Comparison of ENCODE assay signal across 24 cellular contexts in genomic region chr5:126348855-126349635, GRCh38.
DNase-seq lines count a peak whose midpoint lies in the region; ATAC-seq, FAIRE-seq and TF ChIP-seq lines count a peak whose summit lies in the region.
"Had no signal": no experiment of that assay in that cellular context is flagged by ENCODE, and none has a peak within 500 bp of the region (broad histone marks: within the 10 kb centered on the region; RNA-seq: fewer than 3 reads in every experiment).

No MANE protein-coding gene starts in this region.

- in situ Hi-C loops in HAP-1 (cut with MboI; ENCODE audit: low sequenced_read_pairs): no loop called here

- TF ChIP-seq CTCF in endothelial cell of umbilical vein (IDR thresholded peaks at IDR 0.05; ENCODE audit: extremely low read depth in 1 of 2, insufficient read depth in 1 of 2, low read depth in 1 of 2, low read length in 2 of 2) (no peak), nephron progenitor cell (IDR thresholded peaks at IDR 0.05) (no peak)

- peak; percentile 62 to 91 for DNase-seq in HAP-1 (ENCODE audit: low spot score in 2 of 2)
- DNase-seq in NCI-H345 treated with DMSO at 0.1 percent for 48 hours (lab: John Stamatoyannopoulos, UW; ENCODE audit: unreplicated experiment): peak; percentile 92
- peak; percentile 58 for DNase-seq in endothelial cell of umbilical vein (ENCODE audit: low read depth, low spot score)
- DNase-seq in nephron progenitor cell: no peak
- DNase-seq in SW 1271 (lab: John Stamatoyannopoulos, UW): no peak
- DNase-seq in hypothalamus (lab: John Stamatoyannopoulos, UW): no peak
- DNase-seq: activated CD8-positive, alpha-beta T cell treated with anti-CD3 and anti-CD28 coated beads for 36 hours; activated T-cell treated with anti-CD3 and anti-CD28 coated beads, Interleukin-2, amount 50 U/mL, for 4 hours; Calu3; dorsolateral prefrontal cortex; GDM1; left cardiac atrium; NCI-H2107; small intestine; T-helper 1 cell; WERI-Rb-1 had no signal

- ATAC-seq in HG03565 (IDR thresholded peaks at IDR 0.05; ENCODE audit: unreplicated experiment): no peak
- ATAC-seq: activated CD8-positive, alpha-beta T cell treated with anti-CD3 and anti-CD28 coated beads for 36 hours; activated T-cell treated with anti-CD3 and anti-CD28 coated beads, Interleukin-2, amount 50 U/mL, for 4 hours; esophagus mucosa; GM12878; left cardiac atrium had no signal

- no peaks in the 10 kb centered on the region for H3K9me3 Mint-ChIP-seq in nephron progenitor cell
- H3K9me3 Mint-ChIP-seq: activated CD8-positive, alpha-beta T cell treated with anti-CD3 and anti-CD28 coated beads for 36 hours; activated naive CD4-positive, alpha-beta T cell treated with anti-CD3 and anti-CD28 coated beads, Interleukin-2, amount 50 U/mL, for 24 hours; activated T-cell treated with anti-CD3 and anti-CD28 coated beads, Interleukin-2, amount 50 U/mL, for 4 hours had no signal

- TF ChIP-seq POLR2A in endothelial cell of umbilical vein (IDR thresholded peaks at IDR 0.05; ENCODE audit: low read depth, low read length): no peak

- peaks cover 4% of the 10 kb centered on the region for H3K36me3 Mint-ChIP-seq in nephron progenitor cell (ENCODE audit: low read depth)
- H3K36me3 Mint-ChIP-seq: activated naive CD4-positive, alpha-beta T cell treated with anti-CD3 and anti-CD28 coated beads, Interleukin-2, amount 50 U/mL, for 24 hours had no signal

- peaks cover 59% of the 10 kb centered on the region for H3K4me1 Mint-ChIP-seq in nephron progenitor cell

- dilution Hi-C loops in endothelial cell of umbilical vein (cut with MboI; ENCODE audit: extremely low pct_ligation_motif_present, low sequenced_read_pairs): loop anchor here (25.0 kb wide), 1 partner anchor 188 kb away; no protein-coding TSS in a partner anchor

- CTCF ChIA-PET in endothelial cell of umbilical vein (lab: Charles Lee): interaction anchor here (0.7 to 8.2 kb wide), 14 partner anchors 9 to 1144 kb away, joined by 3 to 128 read pairs (median 4); partner anchors contain the start of gene ALDH7A1

- peaks cover 16% of the 10 kb centered on the region for H3K4me1 ChIP-seq in HAP-1
- peaks cover 35% of the 10 kb centered on the region for H3K4me1 ChIP-seq in endothelial cell of umbilical vein (ENCODE audit: control insufficient read depth, extremely low read depth, insufficient read depth, low read length)
- H3K4me1 ChIP-seq: parathyroid adenoma had no signal

- POLR2A ChIA-PET in endothelial cell of umbilical vein (lab: Charles Lee): interaction anchor here (1.2 kb wide), 1 partner anchor 259 kb away, joined by 5 read pairs; no protein-coding TSS in a partner anchor

- H3K9ac ChIP-seq in endothelial cell of umbilical vein (replicated peaks; ENCODE audit: extremely low read depth, insufficient read depth, low read length): no peak overlapping the region
- H3K9ac ChIP-seq: parathyroid adenoma had no signal

- no peaks in the 10 kb centered on the region for H3K9me3 ChIP-seq in HAP-1
- no peaks in the 10 kb centered on the region for H3K9me3 ChIP-seq in endothelial cell of umbilical vein (replicated peaks; ENCODE audit: control insufficient read depth, insufficient read depth, low read length)
- H3K9me3 ChIP-seq: breast epithelium had no signal

- H3K4me3 ChIP-seq in HAP-1 (no peak overlapping the region), endothelial cell of umbilical vein (replicated peaks in 1 of 3; ENCODE audit: insufficient read depth in 1 of 3, low read depth in 1 of 3, low read length in 3 of 3) (no peak overlapping the region)
- H3K4me3 ChIP-seq: breast epithelium, dorsolateral prefrontal cortex, GM12878 had no signal

- H3K9me1 ChIP-seq in endothelial cell of umbilical vein (replicated peaks; ENCODE audit: control insufficient read depth, extremely low read depth, insufficient read depth, low read length): no peaks in the 10 kb centered on the region

- intact Hi-C loops in endothelial cell of umbilical vein (cut with micrococcal nuclease): no loop called here

- no peak overlapping the region for H2AFZ ChIP-seq in endothelial cell of umbilical vein (ENCODE audit: low read depth, low read length)
- H2AFZ ChIP-seq: parathyroid adenoma had no signal

- no peaks in the 10 kb centered on the region for H4K20me1 ChIP-seq in endothelial cell of umbilical vein (replicated peaks; ENCODE audit: control insufficient read depth, extremely low read depth, insufficient read depth, low read length)

- H3K4me3 Mint-ChIP-seq in nephron progenitor cell: no peak overlapping the region
- H3K4me3 Mint-ChIP-seq: activated CD8-positive, alpha-beta T cell treated with anti-CD3 and anti-CD28 coated beads for 36 hours; activated naive CD4-positive, alpha-beta T cell treated with anti-CD3 and anti-CD28 coated beads, Interleukin-2, amount 50 U/mL, for 24 hours; activated T-cell treated with anti-CD3 and anti-CD28 coated beads, Interleukin-2, amount 50 U/mL, for 4 hours; B cell had no signal

- H3K36me3 ChIP-seq in HAP-1 (replicated peaks) (no peaks in the 10 kb centered on the region), endothelial cell of umbilical vein (ENCODE audit: control insufficient read depth in 2 of 2, extremely low read depth in 1 of 2, insufficient read depth in 2 of 2, low read length in 2 of 2) (no peaks in the 10 kb centered on the region)
- H3K36me3 ChIP-seq: breast epithelium, WERI-Rb-1 had no signal

- peak overlapping the region; percentile 70 for H3K27ac Mint-ChIP-seq in nephron progenitor cell
- H3K27ac Mint-ChIP-seq: activated CD8-positive, alpha-beta T cell treated with anti-CD3 and anti-CD28 coated beads for 36 hours; activated naive CD4-positive, alpha-beta T cell treated with anti-CD3 and anti-CD28 coated beads, Interleukin-2, amount 50 U/mL, for 24 hours; B cell had no signal

- no peaks in the 10 kb centered on the region for H3K79me2 ChIP-seq in endothelial cell of umbilical vein (ENCODE audit: control insufficient read depth, insufficient read depth, low read length)
- H3K79me2 ChIP-seq: parathyroid adenoma had no signal

- H3K4me2 ChIP-seq in endothelial cell of umbilical vein (ENCODE audit: insufficient read depth, low read length): peak overlapping the region; percentile 65

- no peak for FAIRE-seq in endothelial cell of umbilical vein (lab: Jason Lieb, UNC)
- FAIRE-seq: GM12878, small intestine had no signal

- BruUV-seq in endothelial cell of umbilical vein (replicated peaks; lab: Mats Ljungman, UMichigan): no TSS peak

- H3K27me3 ChIP-seq in HAP-1 (ENCODE audit: low read depth): peaks cover 4% of the 10 kb centered on the region; the same call in 1 of the 2 replicates
- H3K27me3 ChIP-seq in endothelial cell of umbilical vein (ENCODE audit: control insufficient read depth in 2 of 2, insufficient read depth in 2 of 2, low read length in 2 of 2): no peaks in the 10 kb centered on the region
- H3K27me3 ChIP-seq: breast epithelium, dorsolateral prefrontal cortex had no signal

- no peak overlapping the region for H3K27ac ChIP-seq in endothelial cell of umbilical vein (ENCODE audit: insufficient read depth, low read depth, low read length)
- H3K27ac ChIP-seq: breast epithelium, parathyroid adenoma, RWPE1, WERI-Rb-1 had no signal

- peaks cover 2% of the 10 kb centered on the region for H3K27me3 Mint-ChIP-seq in nephron progenitor cell (ENCODE audit: low read depth, poor library complexity)

TF ChIP-seq in endothelial cell of umbilical vein, 7 proteins besides CTCF, POLR2A, EP300 and RAD21:
- TF ChIP-seq GATA2 (IDR thresholded peaks at IDR 0.05; ENCODE audit: insufficient read depth, insufficient read length, low read depth, low read length) (peak; percentile 9), EZH2 (IDR thresholded peaks at IDR 0.05; ENCODE audit: borderline replicate concordance, low read depth, low read length, severe bottlenecking) (no peak)

Comparison
In these comparisons a context has a peak if more than half of its experiments do, and no peak if none do; other contexts are left out.
1. DNase-seq: peak in HAP-1 (2 of 2), NCI-H345 treated with DMSO at 0.1 percent for 48 hours (single experiment) and endothelial cell of umbilical vein (single experiment); none in nephron progenitor cell (single experiment), SW 1271 (0 of 2) and hypothalamus (0 of 51).